9 cellular contexts compared by ENCODE assay signal in the genomic region with DNA sequence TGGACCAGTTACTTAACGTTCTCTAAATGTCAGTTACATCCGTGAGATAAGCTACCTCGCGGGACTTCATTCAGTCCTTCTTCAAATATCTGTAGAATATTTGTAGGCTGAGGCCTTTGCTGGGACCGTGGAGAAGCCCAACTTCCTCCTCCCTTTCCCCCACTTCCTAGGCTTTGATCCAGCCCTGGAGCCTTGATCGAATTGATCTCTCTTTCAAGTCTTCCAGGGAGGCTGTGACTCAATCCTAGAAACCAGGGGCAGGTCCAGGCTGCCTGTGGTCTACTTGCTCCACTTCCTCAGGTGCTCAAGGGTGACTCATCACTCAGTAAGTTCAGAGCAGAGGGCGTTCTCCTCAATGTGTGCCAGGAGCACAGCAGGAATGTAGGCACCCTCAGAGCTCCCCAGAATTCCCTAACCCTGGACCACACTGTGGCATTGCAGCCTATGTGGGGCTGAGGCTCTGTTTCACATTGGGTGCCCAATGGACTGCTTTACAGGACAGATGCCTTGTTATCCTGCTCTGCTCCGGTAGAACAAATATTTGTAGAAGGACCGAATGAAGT. TPM values are rescaled to one million over a fixed set of nuclear protein-coding genes. Genes with fewer than 3 reads are reported as not detected.
A peak's percentile ranks its signal among the peaks of the same experiment; 100 is the strongest.
DNase-seq lines count a peak whose midpoint lies in the region; ATAC-seq and TF ChIP-seq lines count a peak whose summit lies in the region.
"Had no signal": no experiment of that assay in that cellular context is flagged by ENCODE, and none has a peak within 500 bp of the region (broad histone marks: within the 10 kb centered on the region; RNA-seq: fewer than 3 reads in every experiment).

No MANE protein-coding gene starts in this region.

- H3K9me3 ChIP-seq in OCI-LY3 (ENCODE audit: insufficient read depth, low read length) (no peaks in the 10 kb centered on the region), endocrine pancreas (ENCODE audit: control insufficient read depth, low read length) (no peaks in the 10 kb centered on the region), neuronal stem cell (replicated peaks in 1 of 2; ENCODE audit: control insufficient read depth in 2 of 2, insufficient read depth in 1 of 2, low read depth in 1 of 2, low read length in 2 of 2) (no peaks in the 10 kb centered on the region)

- H2BK120ac ChIP-seq in neuronal stem cell (ENCODE audit: low read depth, low read length) = no peak overlapping the region

- H3K27me3 ChIP-seq in GM06990 (replicated peaks; ENCODE audit: control insufficient read depth, insufficient read depth, low read length) (no peaks in the 10 kb centered on the region), OCI-LY3 (ENCODE audit: low read depth, low read length) (no peaks in the 10 kb centered on the region), endocrine pancreas (ENCODE audit: control insufficient read depth, insufficient read depth, low read length) (no peaks in the 10 kb centered on the region), neuronal stem cell (ENCODE audit: control insufficient read depth in 3 of 3, insufficient read depth in 3 of 3, low read depth in 1 of 3, low read length in 3 of 3) (peaks cover 0 to 1% (median 0%) of the 10 kb centered on the region in 3 experiments)

- H2BK12ac ChIP-seq in neuronal stem cell (ENCODE audit: low read length) = no peak overlapping the region

- H3K4me1 ChIP-seq in OCI-LY3 (ENCODE audit: low read length) = peaks cover 49% of the 10 kb centered on the region
- no peaks in the 10 kb centered on the region for H3K4me1 ChIP-seq in endocrine pancreas (ENCODE audit: control insufficient read depth, insufficient read depth, low read length)
- peaks cover 0 to 3% of the 10 kb centered on the region in 2 donors for H3K4me1 ChIP-seq in neuronal stem cell (ENCODE audit: control insufficient read depth in 2 of 2, insufficient read depth in 1 of 2, low read depth in 1 of 2, low read length in 2 of 2)

- DNase-seq in GM06990 (ENCODE audit: extremely low read depth, insufficient read length) (peak; percentile 69), H4 (ENCODE audit: low spot score) (peak; percentile 88), NCI-H1694 (lab: John Stamatoyannopoulos, UW) (no peak), Right ventricle myocardium inferior (ENCODE audit: missing footprints) (no peak), neuronal stem cell (ENCODE audit: low spot score) (no peak)
- peak; percentile 15 to 43 for DNase-seq in stimulated activated CD4-positive, alpha-beta T cell treated with anti-CD3 and anti-CD28 coated beads, Interleukin-4, amount 100 ng/mL, for 48 hours (ENCODE audit: low read depth in 2 of 2)
- DNase-seq: naive B cell had no signal

- H4K8ac ChIP-seq in neuronal stem cell (ENCODE audit: low read depth, low read length) = no peak overlapping the region

- H3K14ac ChIP-seq in neuronal stem cell (ENCODE audit: low read length) = no peak overlapping the region

- no peak for ATAC-seq in Right ventricle myocardium inferior

- no peak overlapping the region for H3K18ac ChIP-seq in neuronal stem cell (ENCODE audit: low read length)

- no peak overlapping the region for H2AK5ac ChIP-seq in neuronal stem cell (ENCODE audit: low read depth, low read length)

- no peak overlapping the region for H3K23ac ChIP-seq in neuronal stem cell (ENCODE audit: low read depth, low read length, poor library complexity)

- intact Hi-C loops in Right ventricle myocardium inferior (cut with DNase I) = no loop called here

- no peak overlapping the region for H4K91ac ChIP-seq in neuronal stem cell (ENCODE audit: low read depth, low read length, poor library complexity)

- H2BK5ac ChIP-seq in neuronal stem cell (ENCODE audit: low read length) = no peak overlapping the region

- H3K9ac ChIP-seq in OCI-LY3 (ENCODE audit: low read length) = peak overlapping the region; percentile 36; the same call in 1 of the 2 replicates
- peak overlapping the region; percentile 13 for H3K9ac ChIP-seq in endocrine pancreas (ENCODE audit: control insufficient read depth, insufficient read depth, low read length)
- H3K9ac ChIP-seq in neuronal stem cell (ENCODE audit: low read depth, low read length, poor library complexity) = no peak overlapping the region

- H3K27ac ChIP-seq in OCI-LY3 (ENCODE audit: low read length) (peak overlapping the region; percentile 89), neuronal stem cell (replicated peaks; ENCODE audit: low read length) (no peak overlapping the region)

- TF ChIP-seq CTCF in GM06990 (IDR thresholded peaks at IDR 0.05; ENCODE audit: insufficient read depth, low read length, poor library complexity, severe bottlenecking) (no peak), OCI-LY3 (IDR thresholded peaks at IDR 0.05; ENCODE audit: low read depth, low read length) (no peak)

- H2BK15ac ChIP-seq in neuronal stem cell (ENCODE audit: low read length) = no peak overlapping the region

- WGBS in neuronal stem cell (ENCODE audit: extremely low coverage in 2 of 2, insufficient read length in 2 of 2, insufficient replicate concordance in 1 of 2), 2 donors = no CpG with 5 or more reads among the region's 9 CpGs

- H3K79me2 ChIP-seq in OCI-LY3 (ENCODE audit: low read length) = no peaks in the 10 kb centered on the region

- H4K20me1 ChIP-seq in OCI-LY3 (ENCODE audit: insufficient read depth, low read length) = no peaks in the 10 kb centered on the region

- H3K79me1 ChIP-seq in neuronal stem cell (ENCODE audit: low read depth, low read length) = no peaks in the 10 kb centered on the region

- H3K36me3 ChIP-seq in GM06990 (ENCODE audit: control insufficient read depth, insufficient read depth, low read length) (no peaks in the 10 kb centered on the region), OCI-LY3 (replicated peaks; ENCODE audit: low read depth, low read length) (no peaks in the 10 kb centered on the region), endocrine pancreas (ENCODE audit: control insufficient read depth, insufficient read depth, low read length) (no peaks in the 10 kb centered on the region), neuronal stem cell (replicated peaks in 1 of 2; ENCODE audit: control insufficient read depth in 2 of 2, insufficient read depth in 2 of 2, low read length in 2 of 2) (no peaks in the 10 kb centered on the region)

- H3K4me3 ChIP-seq in GM06990 (replicated peaks; ENCODE audit: low read depth, low read length) (no peak overlapping the region), OCI-LY3 (ENCODE audit: low read length) (peak overlapping the region; percentile 38), endocrine pancreas (ENCODE audit: control insufficient read depth, insufficient read depth, low read length) (no peak overlapping the region), neuronal stem cell (ENCODE audit: low read length in 2 of 2) (no peak overlapping the region)

- 0 out of 2 replicates have a peak overlapping the region, but pooled peaks have one; percentile 1 for H2AFZ ChIP-seq in OCI-LY3 (ENCODE audit: low read depth, low read length)
- H2AFZ ChIP-seq in neuronal stem cell (ENCODE audit: low read length) = no peak overlapping the region

- no peak overlapping the region for H3K4ac ChIP-seq in neuronal stem cell (ENCODE audit: low read length)

- H3K4me2 ChIP-seq in OCI-LY3 (ENCODE audit: low read length) (peak overlapping the region; percentile 88), neuronal stem cell (ENCODE audit: insufficient read depth, low read length, poor library complexity, severe bottlenecking) (no peak overlapping the region)

RNA-seq across cellular contexts. Expression of gene CEP20, which starts 11.2 kb away (rescaled TPM):
- 87.2 and 108 TPM in 2 replicates for total RNA-seq in H4 (2014; rRNA removed; shearing (Covaris generic))
- total RNA-seq in Right ventricle myocardium inferior = 32.0 TPM
- 34.5 TPM for polyA plus RNA-seq in neuronal stem cell (2013, experiment 1 of 2)
- polyA plus RNA-seq in neuronal stem cell (2013, experiment 2 of 2) = 35.7 TPM

RNA-seq across cellular contexts. Expression of gene MYH11, which starts 42.8 kb away (rescaled TPM):
- not detected in 2 replicates for total RNA-seq in H4 (2014; rRNA removed; shearing (Covaris generic))
- total RNA-seq in Right ventricle myocardium inferior = 17.9 TPM
- polyA plus RNA-seq in neuronal stem cell (2013, experiment 1 of 2) = 0.26 TPM
- 0.24 TPM for polyA plus RNA-seq in neuronal stem cell (2013, experiment 2 of 2)

RNA-seq across cellular contexts. Expression of gene ABCC1, which starts 49.8 kb away (rescaled TPM):
- 9.7 and 12.5 TPM in 2 replicates for total RNA-seq in H4 (2014; rRNA removed; shearing (Covaris generic))
- 24.5 TPM for total RNA-seq in Right ventricle myocardium inferior
- polyA plus RNA-seq in neuronal stem cell (2013, experiment 1 of 2) = 19.1 TPM
- 19.6 TPM for polyA plus RNA-seq in neuronal stem cell (2013, experiment 2 of 2)

Comparison
In these comparisons a context has a peak if more than half of its experiments do, and no peak if none do; other contexts are left out.
1. DNase-seq: peak in GM06990 (single experiment), H4 (single experiment) and stimulated activated CD4-positive, alpha-beta T cell treated with anti-CD3 and anti-CD28 coated beads, Interleukin-4, amount 100 ng/mL, for 48 hours (2 of 2); none in NCI-H1694 (single experiment), Right ventricle myocardium inferior (single experiment) and neuronal stem cell (single experiment).
2. RNA of gene MYH11, which starts 42.8 kb away (total RNA-seq): 17.9 TPM in Right ventricle myocardium inferior (single experiment); not detected in H4; every median in the first group is over 10 times any median in the second.